13 cellular contexts compared by ENCODE assay signal in genomic region chr9:110807956-110808598, GRCh38.
A peak's percentile ranks its signal among the peaks of the same experiment; 100 is the strongest.
DNase-seq lines count a peak whose midpoint lies in the region; ATAC-seq and TF ChIP-seq lines count a peak whose summit lies in the region.
"Had no signal": no experiment of that assay in that cellular context is flagged by ENCODE, and none has a peak within 500 bp of the region (broad histone marks: within the 10 kb centered on the region; RNA-seq: fewer than 3 reads in every experiment).

No MANE protein-coding gene starts in this region.

- no peaks in the 10 kb centered on the region for H3K36me3 ChIP-seq in uterus

- intact Hi-C loops in uterus (cut with DNase I; ENCODE audit: low total_unique reads) = no loop called here

- no peaks in the 10 kb centered on the region for H3K4me1 ChIP-seq in uterus
- H3K4me1 ChIP-seq: body of pancreas had no signal

- H3K9me3 ChIP-seq in uterus = no peaks in the 10 kb centered on the region
- H3K9me3 ChIP-seq: body of pancreas had no signal

- H3K27ac ChIP-seq in uterus = no peak overlapping the region
- H3K27ac ChIP-seq: body of pancreas had no signal

- no peak for TF ChIP-seq POLR2A in uterus (IDR thresholded peaks at IDR 0.05)

- no peak for TF ChIP-seq CTCF in uterus (IDR thresholded peaks at IDR 0.05)

- H3K27me3 ChIP-seq in uterus = no peaks in the 10 kb centered on the region
- H3K27me3 ChIP-seq: body of pancreas had no signal

- peak; percentile 62 for DNase-seq in ELR (ENCODE audit: low read depth)
- DNase-seq in uterus = no peak
- no peak for DNase-seq in NCI-H510A (lab: John Stamatoyannopoulos, UW)
- DNase-seq in anterior cingulate cortex (lab: John Stamatoyannopoulos, UW) = no peak
- DNase-seq in T-helper 1 cell = no peak
- DNase-seq: body of pancreas; erythroblast; islet precursor cell; stimulated activated CD4-positive, alpha-beta T cell treated with anti-CD3 and anti-CD28 coated beads, Interleukin-4, amount 100 ng/mL, for 4 hours had no signal

- no peak overlapping the region for H3K4me3 ChIP-seq in uterus
- H3K4me3 ChIP-seq: body of pancreas had no signal

- ATAC-seq in GM19351 (IDR thresholded peaks at IDR 0.05; ENCODE audit: unreplicated experiment) (peak; percentile 61), HG02798 (IDR thresholded peaks at IDR 0.05; ENCODE audit: poor library complexity, unreplicated experiment) (peak; percentile 68), HG03521 (IDR thresholded peaks at IDR 0.05; ENCODE audit: unreplicated experiment) (peak; percentile 68)
- ATAC-seq: body of pancreas, HepG2 had no signal
